In the genomic region with DNA sequence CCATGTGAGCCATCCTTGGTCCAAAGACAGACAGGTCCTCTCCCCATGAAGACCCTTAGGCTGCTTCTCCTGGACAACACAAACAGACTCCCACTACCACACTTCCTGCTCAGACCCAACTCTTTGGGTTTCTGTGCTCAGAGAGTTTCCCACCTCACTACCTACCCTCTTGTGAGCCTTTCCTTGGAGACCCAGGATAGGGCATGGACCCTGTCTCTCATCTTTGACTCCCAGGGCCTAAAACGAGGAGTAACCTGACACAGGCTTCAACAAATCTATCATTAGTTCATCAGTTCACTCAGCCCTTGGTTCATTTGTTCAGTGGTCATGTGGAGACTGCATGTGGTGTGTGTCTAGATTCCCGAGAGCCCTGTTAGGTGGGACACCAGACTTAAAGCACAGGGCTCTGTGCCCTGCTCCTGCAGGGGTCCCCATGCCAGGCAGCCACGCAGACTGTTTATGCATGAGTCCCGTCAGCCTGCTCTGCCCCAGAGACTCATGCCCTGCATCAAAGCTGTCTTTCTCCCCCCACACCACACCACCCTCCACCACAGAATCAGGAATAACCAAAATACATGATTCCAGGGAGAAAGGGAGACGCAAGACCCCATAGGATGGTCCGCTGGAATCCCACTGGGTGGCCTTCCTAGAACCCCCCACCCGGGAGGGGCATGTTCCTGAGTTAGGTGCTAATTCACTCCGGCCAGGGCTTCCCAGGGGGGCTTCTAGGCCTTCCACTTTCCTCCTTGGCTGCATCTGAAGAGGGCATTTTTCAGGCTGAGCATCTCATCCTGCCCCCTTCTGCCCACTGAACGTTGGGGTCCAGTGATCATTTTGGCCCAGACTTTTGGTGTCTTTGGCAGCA, we compare ENCODE assay signal across 25 cellular contexts.
"Had no signal": no experiment of that assay in that cellular context is flagged by ENCODE, and none has a peak within 500 bp of the region (broad histone marks: within the 10 kb centered on the region; RNA-seq: fewer than 3 reads in every experiment).

No MANE protein-coding gene starts in this region.

- DNase-seq: activated B cell treated with CpG ODN at 0.5 μM for 24 hours; activated CD4-positive, alpha-beta T cell treated with anti-CD3 and anti-CD28 coated beads for 36 hours; activated CD4-positive, alpha-beta T cell treated with anti-CD3 and anti-CD28 coated beads, Interleukin-2, amount 50 U/mL, for 4 hours; activated gamma-delta T cell treated with Interleukin-2 at 50 U/mL for 16 hours; activated T-cell treated with anti-CD3 and anti-CD28 coated beads, Interleukin-2, amount 50 U/mL, for 1 hour; anterior cingulate cortex; body of pancreas; erythroblast; foreskin melanocyte; immature natural killer cell; left ventricle myocardium superior; mammary epithelial cell; midbrain; pancreas; stimulated activated CD4-positive, alpha-beta T cell treated with anti-CD3 and anti-CD28 coated beads, Interleukin-2, amount 100 ng/mL, for 48 hours; stimulated activated naive CD4-positive, alpha-beta T cell treated with Interleukin-2 at 50 U/mL for 16 hours; T-helper 1 cell; T-helper 9 cell; uterus had no signal

- H3K27ac Mint-ChIP-seq: activated B cell treated with CpG ODN at 0.5 μM for 24 hours; activated CD4-positive, alpha-beta T cell treated with anti-CD3 and anti-CD28 coated beads for 36 hours; activated naive CD4-positive, alpha-beta T cell treated with anti-CD3 and anti-CD28 coated beads, Interleukin-2, amount 50 U/mL, for 24 hours; immature natural killer cell; nephron had no signal

- H3K36me3 Mint-ChIP-seq: activated naive CD4-positive, alpha-beta T cell treated with anti-CD3 and anti-CD28 coated beads, Interleukin-2, amount 50 U/mL, for 24 hours; immature natural killer cell had no signal

- H3K4me1 ChIP-seq: body of pancreas, pancreas, tibial artery, uterus had no signal

- ATAC-seq: activated CD4-positive, alpha-beta T cell treated with anti-CD3 and anti-CD28 coated beads for 36 hours; body of pancreas; left ventricle myocardium superior; pancreas had no signal

- H3K9me3 ChIP-seq: body of pancreas, neutrophil, pancreas, tibial artery, uterus had no signal

- H3K4me1 Mint-ChIP-seq: activated B cell treated with CpG ODN at 0.5 μM for 24 hours; activated CD4-positive, alpha-beta T cell treated with anti-CD3 and anti-CD28 coated beads for 36 hours; activated naive CD4-positive, alpha-beta T cell treated with anti-CD3 and anti-CD28 coated beads, Interleukin-2, amount 50 U/mL, for 24 hours; immature natural killer cell had no signal

- H3K4me3 Mint-ChIP-seq: activated B cell treated with CpG ODN at 0.5 μM for 24 hours; activated CD4-positive, alpha-beta T cell treated with anti-CD3 and anti-CD28 coated beads for 36 hours; activated naive CD4-positive, alpha-beta T cell treated with anti-CD3 and anti-CD28 coated beads, Interleukin-2, amount 50 U/mL, for 24 hours; immature natural killer cell; nephron had no signal

- H3K36me3 ChIP-seq: cardiac muscle cell, neutrophil, pancreas, tibial artery, uterus had no signal

- H3K9me3 Mint-ChIP-seq: activated B cell treated with CpG ODN at 0.5 μM for 24 hours; activated naive CD4-positive, alpha-beta T cell treated with anti-CD3 and anti-CD28 coated beads, Interleukin-2, amount 50 U/mL, for 24 hours; nephron had no signal

- H3K4me3 ChIP-seq: body of pancreas, cardiac muscle cell, hepatocyte, pancreas, tibial artery, uterus had no signal

- H3K27ac ChIP-seq: body of pancreas, cardiac muscle cell, hepatocyte, neutrophil, pancreas, tibial artery, uterus had no signal

- H3K27me3 ChIP-seq: body of pancreas, cardiac muscle cell, pancreas, uterus had no signal
